In the genomic region with DNA sequence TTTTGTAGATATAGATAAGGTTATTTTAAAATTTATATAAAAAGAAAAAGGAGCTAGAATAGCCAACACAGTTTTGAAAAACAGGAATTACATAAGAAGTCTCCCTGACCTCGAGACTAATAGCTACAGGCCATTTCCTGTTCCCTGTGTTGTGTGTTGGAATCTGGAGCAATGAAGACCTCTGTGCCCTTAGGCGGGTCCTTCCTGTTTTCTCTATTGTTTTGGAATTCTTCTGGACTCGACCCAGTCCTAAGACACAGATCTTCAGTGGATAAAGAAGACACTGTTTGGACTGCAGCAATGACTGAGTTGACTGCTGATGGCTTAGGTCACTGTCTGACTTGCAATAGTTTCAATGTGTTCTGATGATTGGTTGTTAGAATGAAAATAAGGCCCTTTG, we compare ENCODE assay signal across 19 cellular contexts. TPM values are rescaled to one million over a fixed set of nuclear protein-coding genes. Genes with fewer than 3 reads are reported as not detected.
"Had no signal": no experiment of that assay in that cellular context is flagged by ENCODE, and none has a peak within 500 bp of the region (broad histone marks: within the 10 kb centered on the region; RNA-seq: fewer than 3 reads in every experiment).

No MANE protein-coding gene starts in this region.

- H3K4me3 ChIP-seq: lung, mucosa of descending colon, SK-N-MC, tibial nerve had no signal

- ATAC-seq: activated CD8-positive, alpha-beta T cell treated with anti-CD3 and anti-CD28 coated beads, Interleukin-2, amount 10 ng/mL, durations not matched to agents 7 days and 5 days; activated T-helper 17 cell treated with anti-CD3 and anti-CD28 coated beads, Interleukin-2, amount 50 U/mL, for 72 hours; esophagus mucosa; mucosa of descending colon; naive thymus-derived CD8-positive, alpha-beta T cell; sciatic nerve; stimulated activated naive B cell treated with anti-CD40 and anti-IgM and Interleukin-4, amounts not matched to agents 10 μg/mL and 1 μg/mL and 100 μg/mL, for 72 hours; T-cell had no signal

- DNase-seq: activated CD4-positive, alpha-beta T cell treated with anti-CD3 and anti-CD28 coated beads for 48 hours; activated CD8-positive, alpha-beta T cell treated with anti-CD3 and anti-CD28 coated beads, Interleukin-2, amount 10 ng/mL, durations not matched to agents 7 days and 5 days; activated naive CD4-positive, alpha-beta T cell treated with anti-CD3 and anti-CD28 coated beads for 36 hours; endodermal cell; head of caudate nucleus; kidney; mucosa of descending colon; naive thymus-derived CD8-positive, alpha-beta T cell; posterior cingulate gyrus; stimulated activated CD4-positive, alpha-beta T cell treated with anti-CD3 and anti-CD28 coated beads, Interleukin-2, amount 100 ng/mL, for 24 hours; stimulated activated naive B cell treated with anti-CD40 and anti-IgM and Interleukin-4, amounts not matched to agents 10 μg/mL and 1 μg/mL and 100 μg/mL, for 72 hours; T-cell had no signal

- H3K4me3 Mint-ChIP-seq: activated CD8-positive, alpha-beta T cell treated with anti-CD3 and anti-CD28 coated beads, Interleukin-2, amount 10 ng/mL, durations not matched to agents 7 days and 5 days; activated naive CD4-positive, alpha-beta T cell treated with anti-CD3 and anti-CD28 coated beads for 36 hours; activated T-helper 17 cell treated with anti-CD3 and anti-CD28 coated beads, Interleukin-2, amount 50 U/mL, for 72 hours; endodermal cell; naive thymus-derived CD8-positive, alpha-beta T cell; stimulated activated naive B cell treated with anti-CD40 and anti-IgM and Interleukin-4, amounts not matched to agents 10 μg/mL and 1 μg/mL and 100 μg/mL, for 72 hours; T-cell had no signal

- H3K4me1 ChIP-seq: tibial nerve had no signal

- H3K9me3 Mint-ChIP-seq: activated T-helper 17 cell treated with anti-CD3 and anti-CD28 coated beads, Interleukin-2, amount 50 U/mL, for 72 hours; endodermal cell had no signal

- H3K27me3 ChIP-seq: tibial nerve had no signal

- H3K36me3 Mint-ChIP-seq: T-cell had no signal

- H3K27me3 Mint-ChIP-seq: activated T-helper 17 cell treated with anti-CD3 and anti-CD28 coated beads, Interleukin-2, amount 50 U/mL, for 72 hours; T-cell had no signal

- H3K36me3 ChIP-seq: tibial nerve had no signal

- H3K4me1 Mint-ChIP-seq: activated T-helper 17 cell treated with anti-CD3 and anti-CD28 coated beads, Interleukin-2, amount 50 U/mL, for 72 hours; endodermal cell; naive thymus-derived CD8-positive, alpha-beta T cell; stimulated activated naive B cell treated with anti-CD40 and anti-IgM and Interleukin-4, amounts not matched to agents 10 μg/mL and 1 μg/mL and 100 μg/mL, for 72 hours; T-cell had no signal

- H3K27ac ChIP-seq: SK-N-MC, tibial nerve had no signal

- H3K27ac Mint-ChIP-seq: activated CD8-positive, alpha-beta T cell treated with anti-CD3 and anti-CD28 coated beads, Interleukin-2, amount 10 ng/mL, durations not matched to agents 7 days and 5 days; activated naive CD4-positive, alpha-beta T cell treated with anti-CD3 and anti-CD28 coated beads for 36 hours; activated T-helper 17 cell treated with anti-CD3 and anti-CD28 coated beads, Interleukin-2, amount 50 U/mL, for 72 hours; endodermal cell; naive thymus-derived CD8-positive, alpha-beta T cell; stimulated activated naive B cell treated with anti-CD40 and anti-IgM and Interleukin-4, amounts not matched to agents 10 μg/mL and 1 μg/mL and 100 μg/mL, for 72 hours; T-cell had no signal

RNA-seq across cellular contexts. Expression of a gene that starts 57.4 kb away (rescaled TPM):
- total RNA-seq: activated CD8-positive, alpha-beta T cell treated with anti-CD3 and anti-CD28 coated beads, Interleukin-2, amount 10 ng/mL, durations not matched to agents 7 days and 5 days; esophagus mucosa; mucosa of descending colon; subcutaneous adipose tissue; tibial nerve had no signal
- polyA plus RNA-seq: naive thymus-derived CD8-positive, alpha-beta T cell had no signal
